8 cellular contexts compared by ENCODE assay signal in genomic region chr6:153131037-153131981, GRCh38. TPM values are rescaled to one million over a fixed set of nuclear protein-coding genes. Genes with fewer than 3 reads are reported as not detected.
DNase-seq lines count a peak whose midpoint lies in the region; ATAC-seq and TF ChIP-seq lines count a peak whose summit lies in the region.

A gene with protein sequence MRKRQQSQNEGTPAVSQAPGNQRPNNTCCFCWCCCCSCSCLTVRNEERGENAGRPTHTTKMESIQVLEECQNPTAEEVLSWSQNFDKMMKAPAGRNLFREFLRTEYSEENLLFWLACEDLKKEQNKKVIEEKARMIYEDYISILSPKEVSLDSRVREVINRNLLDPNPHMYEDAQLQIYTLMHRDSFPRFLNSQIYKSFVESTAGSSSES (minus strand): TSS chr6:153131282. CDS start chr6:153044018, 87,264 bp downstream.

- peaks cover 3 to 6% (median 4%) of the 10 kb centered on the region in 3 donors for H3K9me3 Mint-ChIP-seq in IgD-negative memory B cell
- no peaks in the 10 kb centered on the region for H3K9me3 Mint-ChIP-seq in T-cell

- POLR2A ChIA-PET in T-cell (lab: Charles Lee): no interaction called here

- peak within 1 kb of the TSS in 1 of 3 donors; percentile 5 for H3K27ac Mint-ChIP-seq in IgD-negative memory B cell
- H3K27ac Mint-ChIP-seq in T-cell: no peak within 1 kb of the TSS

- H3K36me3 Mint-ChIP-seq in IgD-negative memory B cell (no peaks in the 10 kb centered on the region), T-cell (no peaks in the 10 kb centered on the region)

- H3K27me3 ChIP-seq in layer of hippocampus (ENCODE audit: control insufficient read depth, insufficient read depth, low read length): no peaks in the 10 kb centered on the region

- peak within 1 kb of the TSS; percentile 74 to 88 (median 81) for H3K4me3 Mint-ChIP-seq in IgD-negative memory B cell
- peak within 1 kb of the TSS; percentile 66 to 79 (median 74) for H3K4me3 Mint-ChIP-seq in T-cell

- ATAC-seq in GM21526 (IDR thresholded peaks at IDR 0.05; ENCODE audit: low FRiP score, unreplicated experiment): peak; percentile 66
- peak; percentile 59 to 71 (median 66) for ATAC-seq in T-cell (replicated peaks in 1 of 4)

- no peak for TF ChIP-seq CTCF in coronary artery (IDR thresholded peaks at IDR 0.05)

- CTCF ChIA-PET in T-cell (lab: Charles Lee): no interaction called here

- H3K27me3 Mint-ChIP-seq in IgD-negative memory B cell (peaks cover 26% of the 10 kb centered on the region), T-cell (peaks cover 30 to 44% of the 10 kb centered on the region in 2 donors)

- H3K4me1 Mint-ChIP-seq in IgD-negative memory B cell (peaks cover 5 to 12% (median 11%) of the 10 kb centered on the region in 3 donors), T-cell (peaks cover 14 to 24% (median 23%) of the 10 kb centered on the region in 3 donors)

- DNase-seq in DMS79 treated with DMSO at 0.1 percent for 48 hours (lab: John Stamatoyannopoulos, UW) (peak; percentile 54), T-cell (peak in 18 of 34 experiments; percentile 3 to 27 (median 12)), coronary artery (ENCODE audit: low spot score) (no peak), middle frontal gyrus (ENCODE audit: extremely low spot score, low spot score) (no peak)
- peak; percentile 50 for DNase-seq in stimulated activated CD4-positive, alpha-beta T cell treated with anti-CD3 and anti-CD28 coated beads, Interleukin-15, amount 100 ng/mL, for 24 hours

- H3K27ac ChIP-seq in coronary artery (peak within 1 kb of the TSS; percentile 62 to 80), layer of hippocampus (ENCODE audit: low read depth, low read length) (peak within 1 kb of the TSS; percentile 62)

- H3K4me3 ChIP-seq in coronary artery: peak within 1 kb of the TSS; percentile 77

RNA-seq across cellular contexts. Expression of the gene that starts here (rescaled TPM):
- polyA plus RNA-seq in IgD-negative memory B cell: 0.05 TPM
- total RNA-seq in T-cell: under 1 TPM in 2 of 5 donors, not detected in 3; 0.09 to 0.30 TPM

Comparison
In these comparisons a context has a peak if more than half of its experiments do, and no peak if none do; other contexts are left out.
1. Peak in DNase-seq and ATAC-seq in T-cell; RNA of the gene not detected or under 1 TPM.
2. DNase-seq: peak in DMS79 treated with DMSO at 0.1 percent for 48 hours (single experiment) and stimulated activated CD4-positive, alpha-beta T cell treated with anti-CD3 and anti-CD28 coated beads, Interleukin-15, amount 100 ng/mL, for 24 hours (single experiment); none in coronary artery (single experiment) and middle frontal gyrus (single experiment).